Comparison of ENCODE assay signal across 8 cellular contexts in the genomic region with DNA sequence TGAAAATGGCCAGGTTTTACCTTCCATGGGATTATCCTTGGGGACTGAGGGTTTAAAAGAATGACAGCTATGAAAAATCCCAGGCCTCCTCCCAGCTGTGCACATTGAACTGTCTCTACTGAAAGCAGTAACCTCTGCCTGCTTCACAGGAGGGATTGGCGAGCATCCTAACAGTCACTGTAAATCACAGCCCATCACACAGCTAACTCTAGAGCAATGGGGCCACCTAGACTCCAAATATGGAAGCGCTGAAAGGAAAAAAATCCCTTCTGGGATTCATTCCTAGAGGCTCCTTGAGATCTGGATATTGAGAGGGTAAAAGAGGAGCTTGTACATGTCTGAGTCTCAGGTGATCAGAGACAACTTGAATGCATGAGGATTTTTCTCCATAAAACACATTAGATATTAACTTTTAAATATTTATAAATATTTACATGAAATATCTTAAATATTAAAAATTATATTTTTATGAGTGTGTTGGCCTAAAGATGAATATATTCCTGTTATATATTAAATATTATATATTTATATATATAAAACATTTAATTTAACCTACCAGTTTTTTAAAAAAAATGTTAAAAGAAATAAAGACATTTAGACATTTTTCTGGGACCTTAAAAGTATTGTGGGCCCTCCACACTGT.
DNase-seq lines count a peak whose midpoint lies in the region; ATAC-seq and TF ChIP-seq lines count a peak whose summit lies in the region.

No MANE protein-coding gene starts in this region.

- H3K4me1 ChIP-seq in adipocyte (ENCODE audit: control insufficient read depth, insufficient read depth, low read length) (peaks cover 3% of the 10 kb centered on the region), stomach (peaks cover 0 to 12% (median 5%) of the 10 kb centered on the region in 4 donors)

- TF ChIP-seq POLR2A in stomach (IDR thresholded peaks at IDR 0.05) = no peak

- 19 to 37% (median 30%) methylated on average over 2 of the region's 2 CpGs for WGBS in stomach, 5 donors

- ATAC-seq in GM21526 (IDR thresholded peaks at IDR 0.05; ENCODE audit: low FRiP score, unreplicated experiment) (no peak), HG03175 (IDR thresholded peaks at IDR 0.05; ENCODE audit: unreplicated experiment) (no peak)

- no peaks in the 10 kb centered on the region for H3K36me3 ChIP-seq in adipocyte (ENCODE audit: control insufficient read depth, insufficient read depth, low read length, severe bottlenecking)
- no peaks in the 10 kb centered on the region for H3K36me3 ChIP-seq in kidney epithelial cell (ENCODE audit: control insufficient read depth, insufficient read depth, low read length)
- H3K36me3 ChIP-seq in stomach = no peaks in the 10 kb centered on the region

- H3K27me3 ChIP-seq in adipocyte (replicated peaks; ENCODE audit: control insufficient read depth, insufficient read depth, low read length) = peaks cover 13% of the 10 kb centered on the region
- peaks cover 5% of the 10 kb centered on the region for H3K27me3 ChIP-seq in kidney epithelial cell (ENCODE audit: control insufficient read depth, insufficient read depth, low read length)
- H3K27me3 ChIP-seq in stomach = peaks cover 0 to 4% (median 3%) of the 10 kb centered on the region in 3 donors

- H3K4me3 ChIP-seq in adipocyte (ENCODE audit: low read length) (no peak overlapping the region), kidney epithelial cell (ENCODE audit: low read depth, low read length) (no peak overlapping the region), stomach (no peak overlapping the region)

- DNase-seq in DMS153 treated with DMSO at 0.1 percent for 48 hours (lab: John Stamatoyannopoulos, UW; ENCODE audit: unreplicated experiment) (peak; percentile 72), NCI-H1092 (lab: John Stamatoyannopoulos, UW) (peak; percentile 79), adipocyte (ENCODE audit: low read depth) (peak; percentile 58), kidney epithelial cell (ENCODE audit: low read depth) (no peak), stomach (no peak), GM10266 (ENCODE audit: extremely low spot score) (no peak)

- intact Hi-C loops in stomach (cut with DNase I; ENCODE audit: low total_unique reads) = loop anchor here (10.0 kb wide), 1 partner anchor 1192 kb away; no protein-coding TSS in a partner anchor

- TF ChIP-seq CTCF in kidney epithelial cell (IDR thresholded peaks at IDR 0.05; ENCODE audit: insufficient read depth, low read length, poor library complexity, severe bottlenecking) (peak; percentile 62), stomach (IDR thresholded peaks at IDR 0.05) (no peak), GM10266 (IDR thresholded peaks at IDR 0.05; ENCODE audit: control insufficient read depth, insufficient read depth, low read depth, missing control alignments) (no peak)

- no peaks in the 10 kb centered on the region for H3K9me3 ChIP-seq in adipocyte (ENCODE audit: control insufficient read depth, low read length)
- no peaks in the 10 kb centered on the region for H3K9me3 ChIP-seq in stomach

- H3K9ac ChIP-seq in adipocyte (ENCODE audit: low read length) = no peak overlapping the region

- no peak overlapping the region for H3K27ac ChIP-seq in stomach

- TF ChIP-seq EP300 in stomach (IDR thresholded peaks at IDR 0.05) = no peak

Comparison
In these comparisons a context has a peak if more than half of its experiments do, and no peak if none do; other contexts are left out.
1. DNase-seq: peak in DMS153 treated with DMSO at 0.1 percent for 48 hours (single experiment), NCI-H1092 (single experiment) and adipocyte (single experiment); none in kidney epithelial cell (single experiment), stomach (single experiment) and GM10266 (single experiment).